In genomic region chr9:42534984-42535325, GRCh38 we compare ENCODE assay signal across 8 cellular contexts.
DNase-seq lines count a peak whose midpoint lies in the region; ATAC-seq, FAIRE-seq and TF ChIP-seq lines count a peak whose summit lies in the region.
"Not testable (repeated sequence)": the region's sequence is repeated elsewhere in the genome, so short reads cannot be mapped to it uniquely, and the experiment has no call there.

No MANE protein-coding gene starts in this region.

- DNase-seq in A549 (ENCODE audit: low read depth in 1 of 2, low spot score in 1 of 2) (peak in 1 of 2 experiments; percentile 82), astrocyte of the spinal cord (ENCODE audit: low read depth, low spot score) (peak; percentile 18), glomerular visceral epithelial cell (ENCODE audit: extremely low spot score) (peak; percentile 0), lung microvascular endothelial cell (ENCODE audit: low read depth in 2 of 2) (peak; percentile 19 to 32)
- not testable (repeated sequence) for DNase-seq in LNCaP clone FGC (ENCODE audit: low read depth)
- DNase-seq in activated CD4-positive, alpha-beta T cell treated with anti-CD3 and anti-CD28 coated beads, Interleukin-2, amount 10 ng/mL, durations not matched to agents 24 days and 14 days = peak; percentile 75
- DNase-seq in stimulated activated CD4-positive, alpha-beta T cell treated with anti-CD3 and anti-CD28 coated beads, Interleukin-4, amount 100 ng/mL, for 1 hour = peak; percentile 13

- WGBS in A549 (ENCODE audit: missing lambda C conversion rate) = 37% methylated on average over 6 of the region's 6 CpGs

- intact Hi-C loops in activated CD4-positive, alpha-beta T cell treated with anti-CD3 and anti-CD28 coated beads, Interleukin-2, amount 10 ng/mL, durations not matched to agents 24 days and 14 days (cut with micrococcal nuclease) = not testable (repeated sequence)

- in situ Hi-C loops in astrocyte of the spinal cord (cut with HindIII; ENCODE audit: low sequenced_read_pairs) = not testable (repeated sequence)

- not testable (repeated sequence) for H3K27ac ChIP-seq in A549

- H3K4me1 Mint-ChIP-seq in activated CD4-positive, alpha-beta T cell treated with anti-CD3 and anti-CD28 coated beads, Interleukin-2, amount 10 ng/mL, durations not matched to agents 24 days and 14 days = not testable (repeated sequence)

- H3K36me3 Mint-ChIP-seq in activated CD4-positive, alpha-beta T cell treated with anti-CD3 and anti-CD28 coated beads, Interleukin-2, amount 10 ng/mL, durations not matched to agents 24 days and 14 days (ENCODE audit: low read depth) = not testable (repeated sequence)

- not testable (repeated sequence) for H3K4me3 ChIP-seq in A549; LNCaP clone FGC (ENCODE audit: low read depth, low read length); astrocyte of the spinal cord (ENCODE audit: low read depth, low read length)

- not testable (repeated sequence) for H3K9me3 Mint-ChIP-seq in activated CD4-positive, alpha-beta T cell treated with anti-CD3 and anti-CD28 coated beads, Interleukin-2, amount 10 ng/mL, durations not matched to agents 24 days and 14 days

- H3K4me2 ChIP-seq in A549 = not testable (repeated sequence)

- 0 out of 3 replicates have a peak, but pooled peaks have one; percentile 11 for TF ChIP-seq CTCF in A549 (IDR thresholded peaks at IDR 0.05)
- TF ChIP-seq CTCF in LNCaP clone FGC (IDR thresholded peaks at IDR 0.05; ENCODE audit: control insufficient read depth, extremely low read depth, insufficient read depth) = peak; percentile 54
- not testable (repeated sequence) for TF ChIP-seq CTCF in astrocyte of the spinal cord (IDR thresholded peaks at IDR 0.05; ENCODE audit: low read depth, low read length)

- CTCF ChIA-PET in A549 (lab: Yijun Ruan, JAX) = not testable (repeated sequence)

- TF ChIP-seq RAD21 in A549 (conservative IDR thresholded peaks at IDR 0.05 in 1 of 2, IDR thresholded peaks at IDR 0.05 in 1 of 2) = peak; percentile 44 to 53

- not testable (repeated sequence) for H3K27ac Mint-ChIP-seq in activated CD4-positive, alpha-beta T cell treated with anti-CD3 and anti-CD28 coated beads, Interleukin-2, amount 10 ng/mL, durations not matched to agents 24 days and 14 days

- ATAC-seq in A549 (peak; percentile 64 to 93; a peak in 4 of 6 replicates), GM19351 (IDR thresholded peaks at IDR 0.05; ENCODE audit: unreplicated experiment) (peak; percentile 79)

- H3K4me3 Mint-ChIP-seq in activated CD4-positive, alpha-beta T cell treated with anti-CD3 and anti-CD28 coated beads, Interleukin-2, amount 10 ng/mL, durations not matched to agents 24 days and 14 days = not testable (repeated sequence)

- not testable (repeated sequence) for H3K9me3 ChIP-seq in A549

- H3K4me1 ChIP-seq in A549 = not testable (repeated sequence)

- POLR2A ChIA-PET in A549 (lab: Yijun Ruan, JAX) = not testable (repeated sequence)

- TF ChIP-seq POLR2A in A549 (IDR thresholded peaks at IDR 0.05; ENCODE audit: low read length) = not testable (repeated sequence)

- not testable (repeated sequence) for H3K27me3 Mint-ChIP-seq in activated CD4-positive, alpha-beta T cell treated with anti-CD3 and anti-CD28 coated beads, Interleukin-2, amount 10 ng/mL, durations not matched to agents 24 days and 14 days

- TF ChIP-seq EP300 in A549 (IDR thresholded peaks at IDR 0.05) = not testable (repeated sequence)

- FAIRE-seq in A549 (lab: Jason Lieb, UNC) = not testable (repeated sequence)
